Comparison of ENCODE assay signal across 8 cellular contexts in the genomic region with DNA sequence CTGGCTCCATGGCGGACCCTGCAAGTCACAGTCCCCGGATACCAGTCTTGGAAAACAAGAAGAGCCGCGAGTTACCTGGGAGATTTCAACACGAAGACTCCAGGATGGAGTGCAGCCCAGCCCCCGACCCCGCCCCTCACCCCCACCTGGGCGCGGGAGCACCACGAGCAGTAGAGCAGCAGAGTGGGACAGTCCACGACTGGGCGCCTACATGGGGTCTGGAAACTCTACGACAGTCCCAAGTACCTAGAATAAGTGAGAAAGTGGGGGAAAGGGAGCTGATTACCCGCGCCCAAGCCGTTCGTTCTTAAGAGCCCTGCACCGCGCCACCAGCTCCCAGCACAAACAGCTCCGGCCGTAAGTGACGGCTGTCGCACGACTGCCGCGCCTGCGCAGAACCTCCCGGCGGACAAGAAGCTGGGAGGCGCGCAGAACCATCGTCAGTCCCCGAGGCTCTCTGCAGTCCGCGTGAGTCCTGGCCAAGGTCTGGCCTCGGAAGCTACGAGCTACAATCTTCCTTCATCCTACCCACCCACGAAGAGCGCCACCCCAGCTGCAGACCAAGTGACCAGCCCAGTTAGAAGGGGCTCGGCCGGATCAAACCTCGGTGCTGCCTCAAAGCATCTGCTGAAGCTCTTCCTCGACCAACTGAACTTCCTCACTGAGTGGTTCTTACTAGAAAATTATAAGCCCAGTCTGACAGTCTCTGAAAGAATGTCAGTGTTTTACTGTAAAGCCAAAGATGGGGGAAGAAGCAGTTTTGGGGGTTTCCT. TPM values are rescaled to one million over a fixed set of nuclear protein-coding genes. Genes with fewer than 3 reads are reported as not detected.
DNase-seq lines count a peak whose midpoint lies in the region; ATAC-seq and TF ChIP-seq lines count a peak whose summit lies in the region.

TSS of gene DPY30 (minus strand) at position 359 of the 773 bp plus-strand sequence. CDS start at position 10, 349 bp downstream.

- POLR2A ChIA-PET in PC-9 (lab: Charles Lee; ENCODE audit: unreplicated experiment) = interaction anchor here (0.5 to 1.2 kb wide), 14 partner anchors 10 to 1205 kb away, joined by 3 to 11 read pairs (median 3); partner anchors contain the start of genes SLC30A6 and XDH

- no peaks in the 10 kb centered on the region for H3K9me2 ChIP-seq in PC-9 (ENCODE audit: insufficient read depth)

- ATAC-seq in GM21717 (IDR thresholded peaks at IDR 0.05; ENCODE audit: unreplicated experiment) = peak; percentile 86

- intact Hi-C loops in PC-9 (cut with micrococcal nuclease; ENCODE audit: unreplicated experiment) = loop anchor here (1.0 to 10.0 kb wide), 4 partner anchors 24 to 125 kb away; partner anchors contain the start of genes MEMO1, SLC30A6 and SPAST

- no peak for TF ChIP-seq CTCF in PC-9 (conservative IDR thresholded peaks at IDR 0.05)
- TF ChIP-seq CTCF in epithelial cell of proximal tubule (conservative IDR thresholded peaks at IDR 0.05; ENCODE audit: low read depth, low read length) = no peak

- H3K4me2 ChIP-seq in PC-9 = peak within 1 kb of the TSS; percentile 86

- peaks cover 33% of the 10 kb centered on the region for H3K79me2 ChIP-seq in PC-9 (ENCODE audit: low read depth)

- H2AFZ ChIP-seq in PC-9 = peak within 1 kb of the TSS; percentile 83

- no peaks in the 10 kb centered on the region for H3K27me3 ChIP-seq in PC-9 (ENCODE audit: insufficient read depth, low read depth)

- H3K9me3 ChIP-seq in PC-9 (ENCODE audit: insufficient read depth, low read depth) = no peaks in the 10 kb centered on the region

- in situ Hi-C loops in KBM-7 (cut with MboI; ENCODE audit: low pct_unique_long_range_greater_than_20kb, low sequenced_read_pairs) = no loop called here

- H3K4me1 ChIP-seq in PC-9 (replicated peaks; ENCODE audit: insufficient read depth) = no peaks in the 10 kb centered on the region; the same call in none of the 2 replicates

- H3K36me3 ChIP-seq in PC-9 (ENCODE audit: low read depth) = 0 out of 2 replicates have a peak, but pooled peaks cover 1% of the 10 kb centered on the region

- no peaks in the 10 kb centered on the region for H4K20me1 ChIP-seq in PC-9 (ENCODE audit: insufficient read depth)

- H3F3A ChIP-seq in PC-9 (ENCODE audit: insufficient read depth, low read depth) = peaks cover 42% of the 10 kb centered on the region

- DNase-seq in DMS53 (lab: John Stamatoyannopoulos, UW) = peak; percentile 94
- DNase-seq in KBM-7 = peak; percentile 93
- peak; percentile 88 to 90 for DNase-seq in PC-9
- DNase-seq in activated T-cell treated with anti-CD3 and anti-CD28 coated beads for 48 hours (ENCODE audit: low read depth) = peak; percentile 86
- no peak for DNase-seq in epithelial cell of proximal tubule (ENCODE audit: low read depth)
- DNase-seq in mucosa of gallbladder (ENCODE audit: low spot score) = peak; percentile 92
- peak; percentile 87 for DNase-seq in stimulated activated CD8-positive, alpha-beta memory T cell treated with anti-CD3 and anti-CD28 coated beads, Interleukin-4, amount 100 ng/mL, for 24 hours (ENCODE audit: low read depth)

- CTCF ChIA-PET in PC-9 (lab: Charles Lee) = interaction anchor here (0.5 to 1.0 kb wide), 4 partner anchors 42 to 1874 kb away, joined by 3 to 8 read pairs (median 4); no protein-coding TSS in a partner anchor

- TSS peak; percentile 99 for BruUV-seq in PC-9 (replicated peaks; lab: Mats Ljungman, UMichigan)

- peak within 1 kb of the TSS; percentile 70 for H3K27ac ChIP-seq in PC-9

- H3K4me3 ChIP-seq in PC-9 = peak within 1 kb of the TSS; percentile 70
- H3K4me3 ChIP-seq in epithelial cell of proximal tubule (ENCODE audit: low read depth, low read length) = peak within 1 kb of the TSS; percentile 94

RNA-seq across cellular contexts. Expression of gene DPY30, which starts in this region (rescaled TPM):
- total RNA-seq in PC-9 (2021) (89.6 and 109 TPM in 2 replicates), epithelial cell of proximal tubule (89.0 and 100 TPM in 2 replicates), mucosa of gallbladder (65.1 TPM)
